14 cellular contexts compared by ENCODE assay signal in the genomic region with DNA sequence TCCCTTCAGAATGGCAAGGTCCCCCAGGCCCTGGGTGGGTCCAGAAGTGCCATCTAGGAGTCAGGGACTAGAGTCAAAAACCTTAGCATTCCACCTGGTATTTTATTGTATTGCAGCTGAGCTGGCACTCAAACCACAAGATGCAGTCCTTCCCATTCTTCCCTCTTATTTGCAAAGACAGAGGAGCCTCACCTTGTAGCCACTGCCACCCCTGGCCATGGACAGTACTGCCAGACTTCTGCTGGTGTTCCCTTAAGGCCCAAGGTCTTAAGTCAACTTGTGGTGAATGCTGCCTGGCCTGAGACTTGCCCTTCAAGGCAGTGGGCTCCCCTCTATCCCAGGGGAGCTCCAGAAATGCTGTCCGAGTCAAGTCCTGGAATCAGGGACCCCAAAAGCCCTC. TPM values are rescaled to one million over a fixed set of nuclear protein-coding genes. Genes with fewer than 3 reads are reported as not detected.
DNase-seq lines count a peak whose midpoint lies in the region; ATAC-seq, FAIRE-seq and TF ChIP-seq lines count a peak whose summit lies in the region.
"Had no signal": no experiment of that assay in that cellular context is flagged by ENCODE, and none has a peak within 500 bp of the region (broad histone marks: within the 10 kb centered on the region; RNA-seq: fewer than 3 reads in every experiment).

No MANE protein-coding gene starts in this region.

- H3K36me3 Mint-ChIP-seq in T-helper 17 cell (ENCODE audit: low read depth) = peaks cover 9% of the 10 kb centered on the region

- FAIRE-seq in bronchial epithelial cell (lab: Jason Lieb, UNC) = no peak

- H3K9me3 ChIP-seq in right lobe of liver (no peaks in the 10 kb centered on the region), T-helper 17 cell (ENCODE audit: control insufficient read depth, low read length, poor library complexity, severe bottlenecking) (peaks cover 2% of the 10 kb centered on the region)

- intact Hi-C loops in right lobe of liver (cut with DNase I) = no loop called here

- TF ChIP-seq CTCF in bronchial epithelial cell (IDR thresholded peaks at IDR 0.05; ENCODE audit: insufficient read depth, low read length, severe bottlenecking) (peak; percentile 56), right lobe of liver (IDR thresholded peaks at IDR 0.05) (peak in 3 of 4 donors; percentile 17 to 47 (median 33))

- no peaks in the 10 kb centered on the region for H3K4me1 ChIP-seq in right lobe of liver

- no peak overlapping the region for H3K27ac ChIP-seq in right lobe of liver

- H3K36me3 ChIP-seq in bronchial epithelial cell (ENCODE audit: control insufficient read depth, insufficient read depth, low read length) = no peaks in the 10 kb centered on the region
- H3K36me3 ChIP-seq in right lobe of liver = no peaks in the 10 kb centered on the region

- H3K27ac Mint-ChIP-seq in T-helper 17 cell = no peak overlapping the region

- TF ChIP-seq POLR2A in right lobe of liver (IDR thresholded peaks at IDR 0.05) = no peak

- ATAC-seq in right lobe of liver (peak; percentile 31 to 74 (median 50)), T-helper 17 cell (no peak), GM21526 (IDR thresholded peaks at IDR 0.05; ENCODE audit: low FRiP score, unreplicated experiment) (no peak), GM18520 (IDR thresholded peaks at IDR 0.05; ENCODE audit: unreplicated experiment) (no peak)

- no peak overlapping the region for H3K4me3 Mint-ChIP-seq in T-helper 17 cell

- H3K4me3 ChIP-seq in bronchial epithelial cell (ENCODE audit: low read depth, low read length) (no peak overlapping the region), right lobe of liver (no peak overlapping the region)

- no CpG with 5 or more reads among the region's 1 CpG for WGBS in right lobe of liver (ENCODE audit: insufficient coverage, low coverage, low lambda C conversion rate, missing lambda C conversion rate)

- H3K27me3 ChIP-seq in bronchial epithelial cell (ENCODE audit: control insufficient read depth, insufficient read depth, low read length) (no peaks in the 10 kb centered on the region), right lobe of liver (no peaks in the 10 kb centered on the region)

- H3K4me1 Mint-ChIP-seq in T-helper 17 cell = peaks cover 7% of the 10 kb centered on the region

- peaks cover 9% of the 10 kb centered on the region for H3K27me3 Mint-ChIP-seq in T-helper 17 cell

- DNase-seq in ELF-1 (ENCODE audit: low read depth, low spot score) = peak; percentile 16
- DNase-seq in M059J (ENCODE audit: low read depth) = peak; percentile 19
- peak; percentile 54 for DNase-seq in bronchial epithelial cell (ENCODE audit: low read depth)
- DNase-seq in right lobe of liver = peak in 1 of 3 donors; percentile 26
- no peak for DNase-seq in T-helper 17 cell
- DNase-seq in Ammon's horn (ENCODE audit: low spot score) = no peak
- DNase-seq: activated naive CD4-positive, alpha-beta T cell treated with Interleukin-2 at 50 U/mL for 16 hours; effector CD8-positive, alpha-beta T cell; kidney glomerular epithelial cell; NCI-H510A had no signal

RNA-seq across cellular contexts. Expression of a gene that starts 6.9 kb away (rescaled TPM):
- total RNA-seq in M059J (2014; rRNA removed; shearing (Covaris generic)) = not detected in 2 replicates
- total RNA-seq in bronchial epithelial cell = not detected in 2 replicates
- under 1 TPM in 1 of 6 experiments, not detected in 5; 0.11 TPM for total RNA-seq in right lobe of liver
- total RNA-seq in T-helper 17 cell = not detected
- total RNA-seq: G401, posterior vena cava had no signal

RNA-seq across cellular contexts. Expression of a gene that starts 25.7 kb away (rescaled TPM):
- not detected in 2 replicates for total RNA-seq in M059J (2014; rRNA removed; shearing (Covaris generic))
- total RNA-seq in bronchial epithelial cell (under 0.01 TPM in 2 replicates), right lobe of liver (1 to 10 TPM in 3 of 6 experiments, under 1 TPM in 3; 0.51 to 3.8 (median 1.7) TPM), T-helper 17 cell (not detected)
- total RNA-seq: G401, posterior vena cava had no signal

RNA-seq across cellular contexts. Expression of a gene that starts 28.6 kb away (rescaled TPM):
- total RNA-seq in M059J (2014; rRNA removed; shearing (Covaris generic)) = 0.07 TPM in 1 of 2 replicates, not detected in the other
- 0.26 TPM in 1 of 2 replicates, not detected in the other for total RNA-seq in bronchial epithelial cell
- total RNA-seq in right lobe of liver = 100 to 1,000 TPM in 4 of 6 experiments, 10 to 100 TPM in 2; 91.6 to 365 (median 108) TPM
- total RNA-seq in T-helper 17 cell = not detected
- total RNA-seq: G401, posterior vena cava had no signal

RNA-seq across cellular contexts. Expression of a gene that starts 38.6 kb away (rescaled TPM):
- total RNA-seq in M059J (2014; rRNA removed; shearing (Covaris generic)) = not detected in 2 replicates
- total RNA-seq in bronchial epithelial cell = 0.53 and 2.2 TPM in 2 replicates
- 1 to 10 TPM; 1.3 to 6.9 (median 4.6) TPM for total RNA-seq in right lobe of liver
- total RNA-seq in T-helper 17 cell = not detected
- total RNA-seq: G401, posterior vena cava had no signal

RNA-seq across cellular contexts. Expression of a gene that starts 49.6 kb away (rescaled TPM):
- 0.54 TPM in 1 of 2 replicates, not detected in the other for total RNA-seq in M059J (2014; rRNA removed; shearing (Covaris generic))
- total RNA-seq in bronchial epithelial cell (12.9 and 43.0 TPM in 2 replicates), right lobe of liver (100 to 1,000 TPM in 4 of 6 experiments, 10 to 100 TPM in 2; 79.4 to 315 (median 139) TPM), T-helper 17 cell (not detected)
- total RNA-seq: G401, posterior vena cava had no signal

Comparison
In these comparisons a context has a peak if more than half of its experiments do, and no peak if none do; other contexts are left out.
1. DNase-seq: peak in ELF-1 (single experiment), M059J (single experiment) and bronchial epithelial cell (single experiment); none in T-helper 17 cell (0 of 3) and Ammon's horn (single experiment).
2. ATAC-seq: peak in right lobe of liver (4 of 4); none in T-helper 17 cell (single experiment), GM21526 (single experiment) and GM18520 (single experiment).
3. RNA of a gene that starts 28.6 kb away (total RNA-seq): 91.6 to 365 TPM in right lobe of liver; 0.26 TPM in bronchial epithelial cell, 0.07 TPM in M059J and not detected in T-helper 17 cell; every median in the first group is over 10 times any median in the second.